Comparison of ENCODE assay signal across 27 cellular contexts in genomic region chr9:89775641-89776040, GRCh38.
"Had no signal": no experiment of that assay in that cellular context is flagged by ENCODE, and none has a peak within 500 bp of the region (broad histone marks: within the 10 kb centered on the region; RNA-seq: fewer than 3 reads in every experiment).

No MANE protein-coding gene starts in this region.

- H3K27me3 ChIP-seq: pancreas, right lobe of liver, sigmoid colon, testis, transverse colon, upper lobe of right lung, uterus had no signal

- H3K36me3 ChIP-seq: neutrophil, pancreas, right lobe of liver, sigmoid colon, suprapubic skin, tibial artery, transverse colon, upper lobe of right lung, uterus had no signal

- H3K4me3 ChIP-seq: pancreas, psoas muscle, right lobe of liver, sigmoid colon, suprapubic skin, testis, tibial artery, transverse colon, upper lobe of right lung, uterus had no signal

- H3K4me1 ChIP-seq: pancreas, psoas muscle, tibial artery, transverse colon, upper lobe of right lung, uterus had no signal

- H3K9me3 ChIP-seq: neutrophil, pancreas, psoas muscle, right lobe of liver, sigmoid colon, suprapubic skin, testis, tibial artery, transverse colon, upper lobe of right lung, uterus had no signal

- DNase-seq: naive thymus-derived CD8-positive, alpha-beta T cell; nephron progenitor cell; nucleus accumbens; pancreas; right cardiac atrium; sigmoid colon; small intestine; stimulated activated CD4-positive, alpha-beta T cell treated with anti-CD3 and anti-CD28 coated beads, Interleukin-12 subunit alpha, Interleukin-12 subunit beta, amount 100 ng/mL, for 4 hours; stimulated activated CD4-positive, alpha-beta T cell treated with anti-CD3 and anti-CD28 coated beads, Interleukin-1b, Interleukin-23, amount 100 ng/mL, for 48 hours; stimulated activated CD4-positive, alpha-beta T cell treated with anti-CD3 and anti-CD28 coated beads, Interleukin-4, amount 100 ng/mL, for 1 hour; stimulated activated CD4-positive, alpha-beta T cell treated with anti-CD3 and anti-CD28 coated beads, Interleukin-4, amount 100 ng/mL, for 4 hours; stimulated activated CD8-positive, alpha-beta memory T cell treated with anti-CD3 and anti-CD28 coated beads, Interleukin-4, amount 100 ng/mL, for 48 hours; stimulated activated naive CD4-positive, alpha-beta T cell; stimulated activated naive CD8-positive, alpha-beta T cell treated with anti-CD3 and anti-CD28 coated beads, Interleukin-15, amount 100 ng/mL, for 72 hours; stimulated activated naive CD8-positive, alpha-beta T cell treated with anti-CD3 and anti-CD28 coated beads, Interleukin-15, Interleukin-2, amounts not matched to agents 100 U/mL and 50 U/mL, for 24 hours; substantia nigra; testis; tibial artery; transverse colon; upper lobe of right lung; uterus had no signal

- FAIRE-seq: pancreas, small intestine had no signal

- ATAC-seq: naive thymus-derived CD8-positive, alpha-beta T cell; natural killer cell treated with Interleukin-12 subunit alpha and Interleukin-12 subunit beta and Interleukin-15 and Interleukin-18, amount 100 ng/mL, for 72 hours; pancreas; psoas muscle; right cardiac atrium; right lobe of liver; stimulated activated memory B cell treated with anti-CD40 and anti-IgM and Interleukin-4, amounts not matched to agents 10 μg/mL and 1 μg/mL and 100 μg/mL, for 72 hours; stimulated activated naive CD8-positive, alpha-beta T cell treated with anti-CD3 and anti-CD28 coated beads, Interleukin-15, amount 100 ng/mL, for 72 hours; stimulated activated naive CD8-positive, alpha-beta T cell treated with anti-CD3 and anti-CD28 coated beads, Interleukin-15, Interleukin-2, amounts not matched to agents 100 U/mL and 50 U/mL, for 24 hours; upper lobe of right lung had no signal

- H3K27ac ChIP-seq: neutrophil, pancreas, psoas muscle, right lobe of liver, sigmoid colon, suprapubic skin, testis, tibial artery, transverse colon, upper lobe of right lung, uterus had no signal
